28 cellular contexts compared by ENCODE assay signal in the genomic region with DNA sequence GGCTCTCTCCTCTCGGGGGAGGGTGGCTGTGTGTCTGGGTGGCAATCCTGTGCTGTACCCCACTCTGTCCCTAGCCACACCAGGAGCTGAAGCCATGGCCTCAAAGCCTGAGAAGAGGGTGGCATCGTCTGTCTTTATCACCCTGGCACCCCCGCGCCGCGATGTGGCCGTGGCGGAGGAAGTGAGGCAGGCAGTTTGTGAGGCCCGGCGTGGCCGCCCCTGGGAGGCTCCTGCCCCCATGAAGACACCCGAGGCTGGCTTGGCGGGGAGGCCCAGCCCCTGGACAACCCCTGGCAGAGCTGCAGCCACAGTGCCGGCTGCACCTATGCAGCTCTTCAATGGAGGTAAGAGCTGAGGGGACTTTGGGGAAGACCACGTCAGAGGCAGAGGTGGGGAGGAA. TPM values are rescaled to one million over a fixed set of nuclear protein-coding genes. Genes with fewer than 3 reads are reported as not detected.
DNase-seq lines count a peak whose midpoint lies in the region; ATAC-seq, FAIRE-seq and TF ChIP-seq lines count a peak whose summit lies in the region.
"Had no signal": no experiment of that assay in that cellular context is flagged by ENCODE, and none has a peak within 500 bp of the region (broad histone marks: within the 10 kb centered on the region; RNA-seq: fewer than 3 reads in every experiment).

No MANE protein-coding gene starts in this region.

- H4K20me1 ChIP-seq in GM23338 (replicated peaks; ENCODE audit: insufficient read depth) (peaks cover 34% of the 10 kb centered on the region), astrocyte (ENCODE audit: insufficient read depth, low read length) (peaks cover 83% of the 10 kb centered on the region)

- H3F3A ChIP-seq in GM23338 (replicated peaks; ENCODE audit: low read depth), result 0 out of 2 replicates have a peak, but pooled peaks cover 8% of the 10 kb centered on the region

- ATAC-seq in GM23338, result no peak
- no peak for ATAC-seq in GM21515 (IDR thresholded peaks at IDR 0.05; ENCODE audit: unreplicated experiment)
- ATAC-seq in HG03442 (IDR thresholded peaks at IDR 0.05; ENCODE audit: unreplicated experiment), result no peak
- ATAC-seq: activated CD8-positive, alpha-beta memory T cell treated with anti-CD3 and anti-CD28 coated beads, Interleukin-2, amount 10 ng/mL, durations not matched to agents 7 days and 5 days; activated naive CD4-positive, alpha-beta T cell treated with anti-CD3 and anti-CD28 coated beads, Interleukin-2, amount 50 U/mL, for 72 hours; HepG2 had no signal

- TF ChIP-seq CTCF in GM23338 (conservative IDR thresholded peaks at IDR 0.05; ENCODE audit: low read depth in 2 of 2) (no peak), astrocyte (IDR thresholded peaks at IDR 0.05; ENCODE audit: insufficient read depth, low read depth, low read length) (no peak), glutamatergic neuron (IDR thresholded peaks at IDR 0.05; ENCODE audit: partially characterized antibody, unreplicated experiment) (no peak), dorsolateral prefrontal cortex (IDR thresholded peaks at IDR 0.05 in 54 of 56, conservative IDR thresholded peaks at IDR 0.05 in 2 of 56; ENCODE audit: low read depth in 1 of 56, partially characterized antibody in 56 of 56) (no peak)

- H3K27me3 Mint-ChIP-seq in GM23338 (ENCODE audit: insufficient read depth, low read depth, poor library complexity) (peaks cover 16% of the 10 kb centered on the region), astrocyte (ENCODE audit: low read depth, unreplicated experiment) (no peaks in the 10 kb centered on the region), glutamatergic neuron (ENCODE audit: unreplicated experiment) (peaks cover 7% of the 10 kb centered on the region)

- DNase-seq in GM23338 (ENCODE audit: low spot score) (no peak), astrocyte (ENCODE audit: low read depth) (no peak), glutamatergic neuron (no peak), foreskin melanocyte (no peak), dorsolateral prefrontal cortex (no peak)
- DNase-seq: ACHN; activated CD4-positive, alpha-beta T cell treated with anti-CD3 and anti-CD28 coated beads, Interleukin-2, amount 10 ng/mL, durations not matched to agents 24 days and 14 days; activated CD8-positive, alpha-beta memory T cell treated with anti-CD3 and anti-CD28 coated beads, Interleukin-2, amount 10 ng/mL, durations not matched to agents 7 days and 5 days; endodermal cell; GOT3; heart left ventricle; NCI-H1105 treated with DMSO at 0.1 percent for 48 hours; NCI-H2029 treated with DMSO at 0.1 percent for 48 hours; stimulated activated CD4-positive, alpha-beta T cell treated with anti-CD3 and anti-CD28 coated beads, Interleukin-4, amount 100 ng/mL, for 24 hours; stimulated activated naive CD4-positive, alpha-beta T cell treated with Interleukin-2 at 50 U/mL for 16 hours; upper lobe of right lung had no signal

- H3K36me3 Mint-ChIP-seq in GM23338 (ENCODE audit: low read depth) (peaks cover 69% of the 10 kb centered on the region), astrocyte (ENCODE audit: low read depth, unreplicated experiment) (peaks cover 29% of the 10 kb centered on the region), glutamatergic neuron (ENCODE audit: unreplicated experiment) (no peaks in the 10 kb centered on the region)
- H3K36me3 Mint-ChIP-seq: activated CD8-positive, alpha-beta memory T cell treated with anti-CD3 and anti-CD28 coated beads, Interleukin-2, amount 10 ng/mL, durations not matched to agents 7 days and 5 days; activated naive CD4-positive, alpha-beta T cell treated with anti-CD3 and anti-CD28 coated beads, Interleukin-2, amount 50 U/mL, for 72 hours had no signal

- H3K9me3 ChIP-seq in astrocyte (ENCODE audit: insufficient read depth, low read depth, low read length), result no peaks in the 10 kb centered on the region
- H3K9me3 ChIP-seq: heart left ventricle, left lung, mucosa of descending colon, upper lobe of right lung had no signal

- peaks cover 32% of the 10 kb centered on the region for H3K36me3 ChIP-seq in GM23338 (ENCODE audit: insufficient read depth)
- H3K36me3 ChIP-seq in astrocyte (ENCODE audit: insufficient read depth, low read length), result peaks cover 30% of the 10 kb centered on the region
- H3K36me3 ChIP-seq: upper lobe of right lung had no signal

- no peak for FAIRE-seq in astrocyte (lab: Jason Lieb, UNC)
- FAIRE-seq: HepG2, RCC 7860 had no signal

- no peaks in the 10 kb centered on the region for H3K9me2 ChIP-seq in GM23338 (ENCODE audit: insufficient read depth)

- no peaks in the 10 kb centered on the region for H3K27me3 ChIP-seq in GM23338 (ENCODE audit: insufficient read depth)
- H3K27me3 ChIP-seq in astrocyte (ENCODE audit: insufficient read depth, low read length), result no peaks in the 10 kb centered on the region
- peaks cover 0 to 5% (median 0%) of the 10 kb centered on the region in 45 donors for H3K27me3 ChIP-seq in dorsolateral prefrontal cortex

- H3K9ac ChIP-seq in astrocyte (ENCODE audit: low read length), result no peak overlapping the region

- H3K9me3 Mint-ChIP-seq in GM23338 (no peaks in the 10 kb centered on the region; the same call in 2 of the 3 replicates), astrocyte (ENCODE audit: unreplicated experiment) (no peaks in the 10 kb centered on the region), glutamatergic neuron (ENCODE audit: unreplicated experiment) (peaks cover 8% of the 10 kb centered on the region)
- H3K9me3 Mint-ChIP-seq: activated CD4-positive, alpha-beta T cell treated with anti-CD3 and anti-CD28 coated beads, Interleukin-2, amount 10 ng/mL, durations not matched to agents 24 days and 14 days; activated naive CD4-positive, alpha-beta T cell treated with anti-CD3 and anti-CD28 coated beads, Interleukin-2, amount 50 U/mL, for 72 hours; endodermal cell had no signal

- H3K4me3 Mint-ChIP-seq in GM23338 (no peak overlapping the region), astrocyte (ENCODE audit: unreplicated experiment) (no peak overlapping the region), glutamatergic neuron (ENCODE audit: unreplicated experiment) (no peak overlapping the region)
- H3K4me3 Mint-ChIP-seq: activated CD4-positive, alpha-beta T cell treated with anti-CD3 and anti-CD28 coated beads, Interleukin-2, amount 10 ng/mL, durations not matched to agents 24 days and 14 days; activated CD8-positive, alpha-beta memory T cell treated with anti-CD3 and anti-CD28 coated beads, Interleukin-2, amount 10 ng/mL, durations not matched to agents 7 days and 5 days; endodermal cell had no signal

- intact Hi-C loops in dorsolateral prefrontal cortex (cut with DNase I), result no loop called here

- H3K79me2 ChIP-seq in GM23338 (replicated peaks; ENCODE audit: insufficient read depth) (peaks cover 49% of the 10 kb centered on the region), astrocyte (ENCODE audit: insufficient read depth, low read length) (peaks cover 76% of the 10 kb centered on the region)

- H2AFZ ChIP-seq in GM23338 (no peak overlapping the region), astrocyte (ENCODE audit: low read depth, low read length) (no peak overlapping the region)

- H3K4me1 Mint-ChIP-seq in GM23338 (peaks cover 26% of the 10 kb centered on the region), astrocyte (ENCODE audit: low read depth, unreplicated experiment) (peaks cover 25% of the 10 kb centered on the region), glutamatergic neuron (ENCODE audit: low read depth, unreplicated experiment) (peaks cover 19% of the 10 kb centered on the region)
- H3K4me1 Mint-ChIP-seq: activated CD4-positive, alpha-beta T cell treated with anti-CD3 and anti-CD28 coated beads, Interleukin-2, amount 10 ng/mL, durations not matched to agents 24 days and 14 days; activated CD8-positive, alpha-beta memory T cell treated with anti-CD3 and anti-CD28 coated beads, Interleukin-2, amount 10 ng/mL, durations not matched to agents 7 days and 5 days had no signal

- H3K4me2 ChIP-seq in GM23338 (no peak overlapping the region), astrocyte (ENCODE audit: low read length) (no peak overlapping the region)

- H3K27ac ChIP-seq in GM23338 (ENCODE audit: low read depth), result no peak overlapping the region
- peak overlapping the region; percentile 40 for H3K27ac ChIP-seq in astrocyte (ENCODE audit: low read depth, low read length)
- peak overlapping the region in 11 of 21 experiments; percentile 6 to 71 (median 42) for H3K27ac ChIP-seq in skin epidermis
- no peak overlapping the region for H3K27ac ChIP-seq in dorsolateral prefrontal cortex
- H3K27ac ChIP-seq: HL-60, left lung, SK-N-MC, upper lobe of right lung had no signal

- H3K27ac Mint-ChIP-seq in GM23338, result peak overlapping the region; percentile 44; the same call in 1 of the 2 replicates
- H3K27ac Mint-ChIP-seq in astrocyte (ENCODE audit: unreplicated experiment), result peak overlapping the region; percentile 41
- peak overlapping the region; percentile 70 for H3K27ac Mint-ChIP-seq in glutamatergic neuron (ENCODE audit: unreplicated experiment)
- H3K27ac Mint-ChIP-seq: activated CD4-positive, alpha-beta T cell treated with anti-CD3 and anti-CD28 coated beads, Interleukin-2, amount 10 ng/mL, durations not matched to agents 24 days and 14 days; activated CD8-positive, alpha-beta memory T cell treated with anti-CD3 and anti-CD28 coated beads, Interleukin-2, amount 10 ng/mL, durations not matched to agents 7 days and 5 days; endodermal cell had no signal

- H3K4me1 ChIP-seq in GM23338 (ENCODE audit: insufficient read depth), result peaks cover 16% of the 10 kb centered on the region
- H3K4me1 ChIP-seq in astrocyte (ENCODE audit: insufficient read depth, low read length), result peaks cover 23% of the 10 kb centered on the region
- H3K4me1 ChIP-seq: upper lobe of right lung had no signal

- H3K4me3 ChIP-seq in GM23338 (no peak overlapping the region), astrocyte (ENCODE audit: insufficient read depth, low read depth, low read length) (no peak overlapping the region), skin epidermis (no peak overlapping the region), dorsolateral prefrontal cortex (no peak overlapping the region)
- H3K4me3 ChIP-seq: heart left ventricle, left lung, mucosa of descending colon, SK-N-MC, upper lobe of right lung had no signal

RNA-seq across cellular contexts. Expression of a gene that starts 6.3 kb away (rescaled TPM):
- 69.1 and 81.7 TPM in 2 replicates for total RNA-seq in GM23338 (2014; rRNA removed; shearing (Covaris generic))
- 40.2 and 41.7 TPM in 2 replicates for polyA plus RNA-seq in GM23338 (2016; fragmentation: Nextera tagmentation; extraction: Ambion mirVana)
- total RNA-seq in astrocyte, result 170 and 179 TPM in 2 replicates
- total RNA-seq in glutamatergic neuron (ENCODE audit: unreplicated experiment), result 29.9 TPM
- 10 to 100 TPM in 7 of 120 experiments, 1 to 10 TPM in 112, under 1 TPM in 1; 0.87 to 31.6 (median 3.9) TPM for total RNA-seq in dorsolateral prefrontal cortex
- total RNA-seq: activated CD4-positive, alpha-beta T cell treated with anti-CD3 and anti-CD28 coated beads, Interleukin-2, amount 10 ng/mL, durations not matched to agents 24 days and 14 days; activated CD8-positive, alpha-beta memory T cell treated with anti-CD3 and anti-CD28 coated beads, Interleukin-2, amount 10 ng/mL, durations not matched to agents 7 days and 5 days; T-helper 2 cell treated with Interferon-gamma antibody and Interleukin-4, amounts not matched to agents 100 ng/mL and 5 ng/mL, for 36 hours had no signal

RNA-seq across cellular contexts. Expression of a gene that starts 22.6 kb away (rescaled TPM):
- total RNA-seq in GM23338 (2014; rRNA removed; shearing (Covaris generic)), result not detected in 2 replicates
- polyA plus RNA-seq in GM23338 (2016; fragmentation: Nextera tagmentation; extraction: Ambion mirVana), result 0.42 TPM in 1 of 2 replicates, not detected in the other
- not detected in 2 replicates for total RNA-seq in astrocyte
- not detected for total RNA-seq in glutamatergic neuron (ENCODE audit: unreplicated experiment)
- not detected for total RNA-seq in dorsolateral prefrontal cortex
- total RNA-seq: activated CD4-positive, alpha-beta T cell treated with anti-CD3 and anti-CD28 coated beads, Interleukin-2, amount 10 ng/mL, durations not matched to agents 24 days and 14 days; activated CD8-positive, alpha-beta memory T cell treated with anti-CD3 and anti-CD28 coated beads, Interleukin-2, amount 10 ng/mL, durations not matched to agents 7 days and 5 days; activated naive CD4-positive, alpha-beta T cell treated with anti-CD3 and anti-CD28 coated beads, Interleukin-2, amount 50 U/mL, for 72 hours; cerebellum; heart left ventricle; left lung; T-helper 2 cell treated with Interferon-gamma antibody and Interleukin-4, amounts not matched to agents 100 ng/mL and 5 ng/mL, for 36 hours; upper lobe of right lung had no signal
- polyA plus RNA-seq: heart left ventricle had no signal

RNA-seq across cellular contexts. Expression of a gene that starts 28.8 kb away (rescaled TPM):
- 0.27 and 3.5 TPM in 2 replicates for total RNA-seq in GM23338 (2014; rRNA removed; shearing (Covaris generic))
- polyA plus RNA-seq in GM23338 (2016; fragmentation: Nextera tagmentation; extraction: Ambion mirVana), result 0.11 and 0.16 TPM in 2 replicates
- 0.73 and 1.0 TPM in 2 replicates for total RNA-seq in astrocyte
- 4.1 TPM for total RNA-seq in glutamatergic neuron (ENCODE audit: unreplicated experiment)
- 10 to 100 TPM in 4 of 120 experiments, 1 to 10 TPM in 116; 1.3 to 10.3 (median 4.4) TPM for total RNA-seq in dorsolateral prefrontal cortex

RNA-seq across cellular contexts. Expression of a gene that starts 42.6 kb away (rescaled TPM):
- total RNA-seq in GM23338 (2014; rRNA removed; shearing (Covaris generic)), result 2.3 and 3.9 TPM in 2 replicates
- polyA plus RNA-seq in GM23338 (2016; fragmentation: Nextera tagmentation; extraction: Ambion mirVana), result 3.0 and 3.6 TPM in 2 replicates
- total RNA-seq in astrocyte (1.3 and 1.7 TPM in 2 replicates), glutamatergic neuron (ENCODE audit: unreplicated experiment) (2.0 TPM), dorsolateral prefrontal cortex (1 to 10 TPM in 119 of 120 experiments, under 1 TPM in 1; 0.97 to 5.3 (median 3.0) TPM)

Comparison
In these comparisons a context has a peak if more than half of its experiments do, and no peak if none do; other contexts are left out.
1. H3K27ac ChIP-seq: peak in astrocyte (single experiment) and skin epidermis (11 of 21); none in GM23338 (single experiment) and dorsolateral prefrontal cortex (0 of 59).
2. Peak in every context shown above with its lines, with median percentiles within 50 percentile points of each other: H3K27ac Mint-ChIP-seq.